1 cellular context compared by ENCODE assay signal in the genomic region with DNA sequence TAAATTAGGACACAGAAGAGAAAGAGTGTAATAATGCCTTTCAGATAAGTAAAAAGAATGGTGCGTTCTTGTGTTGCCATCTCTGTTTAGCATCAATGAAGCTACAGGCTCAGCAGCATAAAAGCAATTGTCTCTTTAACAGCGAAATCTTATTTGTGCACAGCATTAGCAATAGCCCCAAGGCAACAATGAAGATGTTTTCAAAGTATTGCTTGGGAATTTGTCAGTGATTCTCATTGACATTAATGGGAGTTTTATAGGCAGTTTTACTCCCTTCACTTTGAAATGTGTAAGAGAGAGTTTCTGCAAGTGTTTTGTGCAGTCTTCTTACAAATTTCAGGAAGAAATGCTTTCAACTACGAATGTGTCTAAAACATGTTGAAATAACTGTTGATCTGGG.
TF ChIP-seq lines count a peak whose summit lies in the region.

No MANE protein-coding gene starts in this region.

TF ChIP-seq in SK-N-SH treated with all-trans-retinoic acid at 6 μM for 48 hours, 23 proteins besides CTCF, POLR2A, EP300 and RAD21 (continued from another document):
- no peak for TF ChIP-seq ZNF565 (CRISPR knock-in tag; conservative IDR thresholded peaks at IDR 0.05; ENCODE audit: low read depth)
- TF ChIP-seq ISL1 (CRISPR knock-in tag; IDR thresholded peaks at IDR 0.05) = no peak
- TF ChIP-seq PPARA (CRISPR knock-in tag; IDR thresholded peaks at IDR 0.05; ENCODE audit: borderline replicate concordance) = no peak
- TF ChIP-seq, protein P1, sequence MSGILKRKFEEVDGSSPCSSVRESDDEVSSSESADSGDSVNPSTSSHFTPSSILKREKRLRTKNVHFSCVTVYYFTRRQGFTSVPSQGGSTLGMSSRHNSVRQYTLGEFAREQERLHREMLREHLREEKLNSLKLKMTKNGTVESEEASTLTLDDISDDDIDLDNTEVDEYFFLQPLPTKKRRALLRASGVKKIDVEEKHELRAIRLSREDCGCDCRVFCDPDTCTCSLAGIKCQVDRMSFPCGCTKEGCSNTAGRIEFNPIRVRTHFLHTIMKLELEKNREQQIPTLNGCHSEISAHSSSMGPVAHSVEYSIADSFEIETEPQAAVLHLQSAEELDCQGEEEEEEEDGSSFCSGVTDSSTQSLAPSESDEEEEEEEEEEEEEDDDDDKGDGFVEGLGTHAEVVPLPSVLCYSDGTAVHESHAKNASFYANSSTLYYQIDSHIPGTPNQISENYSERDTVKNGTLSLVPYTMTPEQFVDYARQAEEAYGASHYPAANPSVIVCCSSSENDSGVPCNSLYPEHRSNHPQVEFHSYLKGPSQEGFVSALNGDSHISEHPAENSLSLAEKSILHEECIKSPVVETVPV (CRISPR knock-in tag; IDR thresholded peaks at IDR 0.05) = no peak
- TF ChIP-seq, protein P2, sequence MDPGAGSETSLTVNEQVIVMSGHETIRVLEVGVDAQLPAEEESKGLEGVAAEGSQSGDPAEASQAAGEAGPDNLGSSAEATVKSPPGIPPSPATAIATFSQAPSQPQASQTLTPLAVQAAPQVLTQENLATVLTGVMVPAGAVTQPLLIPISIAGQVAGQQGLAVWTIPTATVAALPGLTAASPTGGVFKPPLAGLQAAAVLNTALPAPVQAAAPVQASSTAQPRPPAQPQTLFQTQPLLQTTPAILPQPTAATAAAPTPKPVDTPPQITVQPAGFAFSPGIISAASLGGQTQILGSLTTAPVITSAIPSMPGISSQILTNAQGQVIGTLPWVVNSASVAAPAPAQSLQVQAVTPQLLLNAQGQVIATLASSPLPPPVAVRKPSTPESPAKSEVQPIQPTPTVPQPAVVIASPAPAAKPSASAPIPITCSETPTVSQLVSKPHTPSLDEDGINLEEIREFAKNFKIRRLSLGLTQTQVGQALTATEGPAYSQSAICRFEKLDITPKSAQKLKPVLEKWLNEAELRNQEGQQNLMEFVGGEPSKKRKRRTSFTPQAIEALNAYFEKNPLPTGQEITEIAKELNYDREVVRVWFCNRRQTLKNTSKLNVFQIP (CRISPR knock-in tag; IDR thresholded peaks at IDR 0.05; ENCODE audit: borderline replicate concordance, low read depth) = no peak
- TF ChIP-seq ZNF70 (CRISPR knock-in tag; IDR thresholded peaks at IDR 0.05) = no peak
- TF ChIP-seq ZFP3 (CRISPR knock-in tag; IDR thresholded peaks at IDR 0.05) = no peak
